18 cellular contexts compared by ENCODE assay signal in genomic region chr6:107576852-107577251, GRCh38.
DNase-seq lines count a peak whose midpoint lies in the region; ATAC-seq and TF ChIP-seq lines count a peak whose summit lies in the region.
"Had no signal": no experiment of that assay in that cellular context is flagged by ENCODE, and none has a peak within 500 bp of the region (broad histone marks: within the 10 kb centered on the region; RNA-seq: fewer than 3 reads in every experiment).

No MANE protein-coding gene starts in this region.

- H3K9ac ChIP-seq in endodermal cell (ENCODE audit: extremely low read depth, low read length, poor library complexity, severe bottlenecking), result no peak overlapping the region

- no peak overlapping the region for H3K27ac ChIP-seq in endodermal cell (ENCODE audit: low read depth, low read length)
- H3K27ac ChIP-seq: gastrocnemius medialis had no signal

- H3K27me3 Mint-ChIP-seq in endodermal cell (ENCODE audit: insufficient read depth), result no peaks in the 10 kb centered on the region

- no peak overlapping the region for H3K4me3 Mint-ChIP-seq in stimulated activated effector memory CD8-positive, alpha-beta T cell treated with anti-CD3 and anti-CD28 coated beads, Interleukin-12 subunit alpha, Interleukin-12 subunit beta, amount 100 ng/mL, for 72 hours
- no peak overlapping the region for H3K4me3 Mint-ChIP-seq in endodermal cell
- H3K4me3 Mint-ChIP-seq: activated naive CD4-positive, alpha-beta T cell treated with anti-CD3 and anti-CD28 coated beads for 36 hours; immature natural killer cell; stimulated activated naive B cell treated with anti-CD40 and anti-IgM and Interleukin-4, amounts not matched to agents 10 μg/mL and 1 μg/mL and 100 μg/mL, for 72 hours had no signal

- no peaks in the 10 kb centered on the region for H3K9me3 Mint-ChIP-seq in stimulated activated effector memory CD8-positive, alpha-beta T cell treated with anti-CD3 and anti-CD28 coated beads, Interleukin-12 subunit alpha, Interleukin-12 subunit beta, amount 100 ng/mL, for 72 hours
- H3K9me3 Mint-ChIP-seq in endodermal cell, result no peaks in the 10 kb centered on the region
- H3K9me3 Mint-ChIP-seq: activated naive CD4-positive, alpha-beta T cell treated with anti-CD3 and anti-CD28 coated beads for 36 hours; stimulated activated naive B cell treated with anti-CD40 and anti-IgM and Interleukin-4, amounts not matched to agents 10 μg/mL and 1 μg/mL and 100 μg/mL, for 72 hours had no signal

- H3K4me1 Mint-ChIP-seq in stimulated activated effector memory CD8-positive, alpha-beta T cell treated with anti-CD3 and anti-CD28 coated beads, Interleukin-12 subunit alpha, Interleukin-12 subunit beta, amount 100 ng/mL, for 72 hours, result no peaks in the 10 kb centered on the region
- peaks cover 21% of the 10 kb centered on the region for H3K4me1 Mint-ChIP-seq in endodermal cell
- H3K4me1 Mint-ChIP-seq: immature natural killer cell had no signal

- no peaks in the 10 kb centered on the region for H3K27me3 ChIP-seq in endodermal cell (ENCODE audit: control insufficient read depth, insufficient read depth, low read length, poor library complexity, severe bottlenecking)
- H3K27me3 ChIP-seq: BE2C, gastrocnemius medialis had no signal

- peaks cover 7% of the 10 kb centered on the region for H3K4me1 ChIP-seq in endodermal cell (ENCODE audit: control insufficient read depth, insufficient read depth, low read length)
- H3K4me1 ChIP-seq: gastrocnemius medialis had no signal

- H3K36me3 ChIP-seq in endodermal cell (ENCODE audit: control insufficient read depth, insufficient read depth, low read length), result no peaks in the 10 kb centered on the region
- H3K36me3 ChIP-seq: gastrocnemius medialis had no signal

- H3K36me3 Mint-ChIP-seq in stimulated activated effector memory CD8-positive, alpha-beta T cell treated with anti-CD3 and anti-CD28 coated beads, Interleukin-12 subunit alpha, Interleukin-12 subunit beta, amount 100 ng/mL, for 72 hours, result no peaks in the 10 kb centered on the region
- H3K36me3 Mint-ChIP-seq in endodermal cell (ENCODE audit: low read depth), result no peaks in the 10 kb centered on the region
- H3K36me3 Mint-ChIP-seq: immature natural killer cell; stimulated activated naive B cell treated with anti-CD40 and anti-IgM and Interleukin-4, amounts not matched to agents 10 μg/mL and 1 μg/mL and 100 μg/mL, for 72 hours had no signal

- peak; percentile 23 for DNase-seq in stimulated activated CD4-positive, alpha-beta T cell treated with anti-CD3 and anti-CD28 coated beads, Interleukin-1b, Interleukin-23, amount 100 ng/mL, for 48 hours
- DNase-seq in stimulated activated CD4-positive, alpha-beta T cell treated with anti-CD3 and anti-CD28 coated beads, Interleukin-4, amount 100 ng/mL, for 1 hour, result no peak
- DNase-seq in fibroblast of pulmonary artery (ENCODE audit: low read depth), result peak; percentile 6
- DNase-seq in stimulated activated effector memory CD8-positive, alpha-beta T cell treated with anti-CD3 and anti-CD28 coated beads, Interleukin-12 subunit alpha, Interleukin-12 subunit beta, amount 100 ng/mL, for 72 hours (ENCODE audit: low spot score in 2 of 2), result no peak
- DNase-seq in endodermal cell, result no peak
- DNase-seq in COLO668 (lab: John Stamatoyannopoulos, UW; ENCODE audit: unreplicated experiment), result no peak
- DNase-seq: activated naive CD4-positive, alpha-beta T cell treated with anti-CD3 and anti-CD28 coated beads for 36 hours; BE2C; DMS53; gastrocnemius medialis; immature natural killer cell; NCI-H146; NCI-H526; Right ventricle myocardium superior; stimulated activated CD4-positive, alpha-beta T cell treated with anti-CD3 and anti-CD28 coated beads, Interleukin-4, amount 100 ng/mL, for 24 hours; stimulated activated naive B cell treated with anti-CD40 and anti-IgM and Interleukin-4, amounts not matched to agents 10 μg/mL and 1 μg/mL and 100 μg/mL, for 72 hours had no signal

- ATAC-seq in SK-N-SH treated with all-trans-retinoic acid at 6 μM for 48 hours (peak; percentile 52; the same call in 2 of the 3 replicates), HG03571 (IDR thresholded peaks at IDR 0.05; ENCODE audit: unreplicated experiment) (no peak)
- ATAC-seq in stimulated activated effector memory CD8-positive, alpha-beta T cell treated with anti-CD3 and anti-CD28 coated beads, Interleukin-12 subunit alpha, Interleukin-12 subunit beta, amount 100 ng/mL, for 72 hours, result peak; percentile 88
- ATAC-seq: gastrocnemius medialis; stimulated activated naive B cell treated with anti-CD40 and anti-IgM and Interleukin-4, amounts not matched to agents 10 μg/mL and 1 μg/mL and 100 μg/mL, for 72 hours had no signal

- no peak overlapping the region for H3K4me3 ChIP-seq in fibroblast of pulmonary artery (replicated peaks; ENCODE audit: low read depth, low read length)
- H3K4me3 ChIP-seq in endodermal cell (ENCODE audit: low read length), result no peak overlapping the region
- H3K4me3 ChIP-seq: gastrocnemius medialis had no signal

- WGBS in endodermal cell (ENCODE audit: insufficient coverage in 1 of 2, insufficient read length in 1 of 2), 2 experiments, result 83 to 93% methylated on average over 2 to 3 of the region's 3 CpGs

- no peaks in the 10 kb centered on the region for H3K9me3 ChIP-seq in endodermal cell (ENCODE audit: control insufficient read depth, low read length)
- H3K9me3 ChIP-seq: BE2C, gastrocnemius medialis had no signal

- H3K27ac Mint-ChIP-seq in stimulated activated effector memory CD8-positive, alpha-beta T cell treated with anti-CD3 and anti-CD28 coated beads, Interleukin-12 subunit alpha, Interleukin-12 subunit beta, amount 100 ng/mL, for 72 hours, result no peak overlapping the region
- no peak overlapping the region for H3K27ac Mint-ChIP-seq in endodermal cell
- H3K27ac Mint-ChIP-seq: activated naive CD4-positive, alpha-beta T cell treated with anti-CD3 and anti-CD28 coated beads for 36 hours; immature natural killer cell; stimulated activated naive B cell treated with anti-CD40 and anti-IgM and Interleukin-4, amounts not matched to agents 10 μg/mL and 1 μg/mL and 100 μg/mL, for 72 hours had no signal

- TF ChIP-seq CTCF in fibroblast of pulmonary artery (IDR thresholded peaks at IDR 0.05; ENCODE audit: low read length, missing control alignments) (no peak), endodermal cell (conservative IDR thresholded peaks at IDR 0.05) (no peak)

TF ChIP-seq in SK-N-SH treated with all-trans-retinoic acid at 6 μM for 48 hours, 23 proteins besides CTCF, POLR2A, EP300 and RAD21:
- TF ChIP-seq ZNF70 (CRISPR knock-in tag; IDR thresholded peaks at IDR 0.05) (no peak), ESRRG (CRISPR knock-in tag; IDR thresholded peaks at IDR 0.05) (no peak), ZNF565 (CRISPR knock-in tag; conservative IDR thresholded peaks at IDR 0.05; ENCODE audit: low read depth) (no peak), ZFP3 (CRISPR knock-in tag; IDR thresholded peaks at IDR 0.05) (no peak), CSRNP3 (CRISPR knock-in tag; IDR thresholded peaks at IDR 0.05) (no peak), ARNTL (CRISPR knock-in tag; IDR thresholded peaks at IDR 0.05; ENCODE audit: borderline replicate concordance, low read depth) (no peak), BACH2 (CRISPR knock-in tag; IDR thresholded peaks at IDR 0.05; ENCODE audit: borderline replicate concordance) (no peak), PPARA (CRISPR knock-in tag; IDR thresholded peaks at IDR 0.05; ENCODE audit: borderline replicate concordance) (no peak), ZC3H10 (CRISPR knock-in tag; IDR thresholded peaks at IDR 0.05) (no peak), GLIS3 (CRISPR knock-in tag; IDR thresholded peaks at IDR 0.05) (no peak), OSR1 (CRISPR knock-in tag; IDR thresholded peaks at IDR 0.05) (no peak), PATZ1 (CRISPR knock-in tag; IDR thresholded peaks at IDR 0.05; ENCODE audit: borderline replicate concordance) (no peak), RARB (CRISPR knock-in tag; IDR thresholded peaks at IDR 0.05) (no peak), ZNF8 (CRISPR knock-in tag; IDR thresholded peaks at IDR 0.05) (no peak)

Comparison
In these comparisons a context has a peak if more than half of its experiments do, and no peak if none do; other contexts are left out.
1. DNase-seq: peak in stimulated activated CD4-positive, alpha-beta T cell treated with anti-CD3 and anti-CD28 coated beads, Interleukin-1b, Interleukin-23, amount 100 ng/mL, for 48 hours (single experiment) and fibroblast of pulmonary artery (single experiment); none in stimulated activated CD4-positive, alpha-beta T cell treated with anti-CD3 and anti-CD28 coated beads, Interleukin-4, amount 100 ng/mL, for 1 hour (single experiment), stimulated activated effector memory CD8-positive, alpha-beta T cell treated with anti-CD3 and anti-CD28 coated beads, Interleukin-12 subunit alpha, Interleukin-12 subunit beta, amount 100 ng/mL, for 72 hours (0 of 2), endodermal cell (single experiment) and COLO668 (single experiment).